ENCODE assay signal across 9 cellular contexts in genomic region chr3:69182588-69183299, GRCh38.
DNase-seq lines count a peak whose midpoint lies in the region; TF ChIP-seq lines count a peak whose summit lies in the region.
"Had no signal": no experiment of that assay in that cellular context is flagged by ENCODE, and none has a peak within 500 bp of the region (broad histone marks: within the 10 kb centered on the region; RNA-seq: fewer than 3 reads in every experiment).

No MANE protein-coding gene starts in this region.

- peak overlapping the region; percentile 56 for H3K4me2 ChIP-seq in mammary epithelial cell (ENCODE audit: insufficient read depth, low read depth, low read length)
- H3K4me2 ChIP-seq: KMS-11 had no signal

- H3K27ac ChIP-seq in mammary epithelial cell (ENCODE audit: insufficient read depth, low read depth, low read length) (peak overlapping the region; percentile 87), esophagus muscularis mucosa (replicated peaks in 1 of 4) (no peak overlapping the region)
- H3K27ac ChIP-seq: KMS-11 had no signal

- DNase-seq in AG20443 (ENCODE audit: low spot score) (peak; percentile 73), HS-5 (ENCODE audit: low read depth) (peak; percentile 89), mammary epithelial cell (peak; percentile 58), mesothelial cell of epicardium (ENCODE audit: low spot score in 2 of 2, unreplicated experiment in 2 of 2) (no peak), NCI-H2227 (lab: John Stamatoyannopoulos, UW; ENCODE audit: unreplicated experiment) (no peak), esophagus muscularis mucosa (ENCODE audit: extremely low spot score) (no peak), COLO668 (lab: John Stamatoyannopoulos, UW; ENCODE audit: unreplicated experiment) (no peak)
- no peak for DNase-seq in stimulated activated CD4-positive, alpha-beta T cell treated with anti-CD3 and anti-CD28 coated beads, Interleukin-1b, Interleukin-23, amount 100 ng/mL, for 48 hours

- peak overlapping the region; percentile 35 for H2AFZ ChIP-seq in mammary epithelial cell (ENCODE audit: low read depth, low read length)

- H4K20me1 ChIP-seq in mammary epithelial cell (ENCODE audit: insufficient read depth, low read length) = no peaks in the 10 kb centered on the region

- H3K36me3 ChIP-seq in mammary epithelial cell (ENCODE audit: insufficient read depth, low read length) (peaks cover 39% of the 10 kb centered on the region), esophagus muscularis mucosa (peaks cover 5 to 47% (median 17%) of the 10 kb centered on the region in 4 donors)

- H3K4me1 Mint-ChIP-seq in mesothelial cell of epicardium = peaks cover 7% of the 10 kb centered on the region

- H3K4me3 Mint-ChIP-seq in mesothelial cell of epicardium = no peak overlapping the region

- in situ Hi-C loops in mammary epithelial cell (cut with MboI; ENCODE audit: low sequenced_read_pairs in 2 of 2) = no loop called here

- dilution Hi-C loops in mammary epithelial cell (cut with HindIII; ENCODE audit: low sequenced_read_pairs) = no loop called here

- TF ChIP-seq POLR2A in esophagus muscularis mucosa (IDR thresholded peaks at IDR 0.05; ENCODE audit: low read depth) = no peak

- H3K4me1 ChIP-seq in mammary epithelial cell (ENCODE audit: insufficient read depth, low read length) (peaks cover 47% of the 10 kb centered on the region), esophagus muscularis mucosa (peaks cover 0 to 7% (median 0%) of the 10 kb centered on the region in 4 donors)

- CTCF ChIA-PET in mammary epithelial cell (lab: Charles Lee; ENCODE audit: low non-redundant PET) = interaction anchor here (0.7 kb wide), 1 partner anchor 240 kb away, joined by 4 read pairs; no protein-coding TSS in a partner anchor

- peak overlapping the region; percentile 45 for H3K9ac ChIP-seq in mammary epithelial cell (ENCODE audit: insufficient read depth, low read length)
- H3K9ac ChIP-seq: KMS-11 had no signal

- no peak for TF ChIP-seq EP300 in esophagus muscularis mucosa (IDR thresholded peaks at IDR 0.05)

- TF ChIP-seq CTCF in mammary epithelial cell (conservative IDR thresholded peaks at IDR 0.05 in 1 of 2, IDR thresholded peaks at IDR 0.05 in 1 of 2; ENCODE audit: extremely low read depth in 1 of 2, insufficient read depth in 1 of 2, low read depth in 1 of 2, low read length in 2 of 2) = no peak
- no peak for TF ChIP-seq CTCF in mesothelial cell of epicardium (IDR thresholded peaks at IDR 0.05; ENCODE audit: unreplicated experiment)
- TF ChIP-seq CTCF in esophagus muscularis mucosa (IDR thresholded peaks at IDR 0.05) = no peak

- H3K27me3 ChIP-seq in mammary epithelial cell (ENCODE audit: insufficient read depth, low read length) (no peaks in the 10 kb centered on the region), esophagus muscularis mucosa (no peaks in the 10 kb centered on the region)

- BruUV-seq in mammary epithelial cell (replicated peaks; lab: Mats Ljungman, UMichigan) = no TSS peak

- H3K27ac Mint-ChIP-seq in mesothelial cell of epicardium = peak overlapping the region; percentile 28

- H3K9me3 ChIP-seq in mammary epithelial cell (replicated peaks; ENCODE audit: insufficient read depth, low read length) (no peaks in the 10 kb centered on the region), esophagus muscularis mucosa (no peaks in the 10 kb centered on the region)

- 34% methylated on average over 8 of the region's 8 CpGs for WGBS in mammary epithelial cell (ENCODE audit: low coverage, missing lambda C conversion rate)
- 89% methylated on average over 8 of the region's 8 CpGs for WGBS in esophagus muscularis mucosa

- H3K27me3 Mint-ChIP-seq in mesothelial cell of epicardium (ENCODE audit: low read depth) = no peaks in the 10 kb centered on the region

- peaks cover 57% of the 10 kb centered on the region for H3K36me3 Mint-ChIP-seq in mesothelial cell of epicardium

- no peaks in the 10 kb centered on the region for H3K9me3 Mint-ChIP-seq in mesothelial cell of epicardium

- no peak overlapping the region for H3K4me3 ChIP-seq in mammary epithelial cell (replicated peaks in 1 of 3; ENCODE audit: insufficient read depth in 1 of 3, low read depth in 2 of 3, low read length in 3 of 3)
- no peak overlapping the region for H3K4me3 ChIP-seq in esophagus muscularis mucosa

- peaks cover 16% of the 10 kb centered on the region for H3K79me2 ChIP-seq in mammary epithelial cell (ENCODE audit: insufficient read depth, low read length)

- intact Hi-C loops in mammary epithelial cell (cut with micrococcal nuclease) (loop anchor here (1.0 kb wide), 1 partner anchor 30 kb away; no protein-coding TSS in a partner anchor), esophagus muscularis mucosa (cut with DNase I) (no loop called here)

Comparison
In these comparisons a context has a peak if more than half of its experiments do, and no peak if none do; other contexts are left out.
1. DNase-seq: peak in AG20443 (single experiment), HS-5 (single experiment) and mammary epithelial cell (single experiment); none in mesothelial cell of epicardium (0 of 2), NCI-H2227 (single experiment), stimulated activated CD4-positive, alpha-beta T cell treated with anti-CD3 and anti-CD28 coated beads, Interleukin-1b, Interleukin-23, amount 100 ng/mL, for 48 hours (single experiment), esophagus muscularis mucosa (single experiment) and COLO668 (single experiment).